19 cellular contexts compared by ENCODE assay signal in genomic region chr20:13267231-13267630, GRCh38. TPM values are rescaled to one million over a fixed set of nuclear protein-coding genes. Genes with fewer than 3 reads are reported as not detected.
"Had no signal": no experiment of that assay in that cellular context is flagged by ENCODE, and none has a peak within 500 bp of the region (broad histone marks: within the 10 kb centered on the region; RNA-seq: fewer than 3 reads in every experiment).

No MANE protein-coding gene starts in this region.

- ATAC-seq: activated T-cell treated with anti-CD3 and anti-CD28 coated beads, Interleukin-2, amount 50 U/mL, for 4 hours; PC-3 had no signal

- DNase-seq: activated CD4-positive, alpha-beta memory T cell treated with anti-CD3 and anti-CD28 coated beads for 36 hours; activated CD4-positive, alpha-beta T cell treated with anti-CD3 and anti-CD28 coated beads, Interleukin-2, amount 10 ng/mL, durations not matched to agents 7 days and 5 days; activated CD4-positive, CD25-positive, alpha-beta regulatory T cell; activated CD8-positive, alpha-beta memory T cell treated with anti-CD3 and anti-CD28 coated beads for 24 hours; activated effector memory CD4-positive, alpha-beta T cell treated with anti-CD3 and anti-CD28 coated beads, Interleukin-2, amount 50 U/mL, for 16 hours; activated naive CD4-positive, alpha-beta T cell treated with anti-CD3 and anti-CD28 coated beads for 36 hours; activated T-cell treated with anti-CD3 and anti-CD28 coated beads, Interleukin-2, amount 50 U/mL, for 4 hours; caudate nucleus; MV-4-11; NCI-H1105; NCI-H1436; NCI-H1694 treated with DMSO at 0.1 percent for 48 hours; NCI-H2029 treated with DMSO at 0.1 percent for 48 hours; NCI-H345; NCI-H510A; NCI-H526 treated with DMSO at 0.1 percent for 48 hours; PC-3; SHP77 treated with DMSO at 0.1 percent for 48 hours had no signal

- H3K27ac ChIP-seq: KMS-11 had no signal

RNA-seq across cellular contexts. Expression of gene ISM1, which starts 46.2 kb away (rescaled TPM):
- total RNA-seq: PC-3 had no signal
